31 cellular contexts compared by ENCODE assay signal in genomic region chr3:44896449-44896848, GRCh38. TPM values are rescaled to one million over a fixed set of nuclear protein-coding genes. Genes with fewer than 3 reads are reported as not detected.
"Had no signal": no experiment of that assay in that cellular context is flagged by ENCODE, and none has a peak within 500 bp of the region (broad histone marks: within the 10 kb centered on the region; RNA-seq: fewer than 3 reads in every experiment).

No MANE protein-coding gene starts in this region.

- H3K4me1 Mint-ChIP-seq: activated CD4-positive, alpha-beta T cell treated with anti-CD3 and anti-CD28 coated beads, Interleukin-2, amount 10 ng/mL, durations not matched to agents 7 days and 5 days; activated naive CD8-positive, alpha-beta T cell treated with anti-CD3 and anti-CD28 coated beads, Interleukin-2, amount 50 U/mL, for 24 hours; T-cell had no signal

- H2AFZ ChIP-seq: PC-9 had no signal

- H3K27me3 Mint-ChIP-seq: activated CD4-positive, alpha-beta T cell treated with anti-CD3 and anti-CD28 coated beads, Interleukin-2, amount 10 ng/mL, durations not matched to agents 7 days and 5 days had no signal

- FAIRE-seq: bronchial epithelial cell had no signal

- H3K4me1 ChIP-seq: ascending aorta, body of pancreas had no signal

- H3K36me3 ChIP-seq: ascending aorta had no signal

- H3K27me3 ChIP-seq: ascending aorta, body of pancreas had no signal

- H3K36me3 Mint-ChIP-seq: activated CD4-positive, alpha-beta memory T cell treated with anti-CD3 and anti-CD28 coated beads for 36 hours; activated naive CD4-positive, alpha-beta T cell treated with anti-CD3 and anti-CD28 coated beads, Interleukin-2, amount 50 U/mL, for 72 hours; T-cell had no signal

- H3K4me2 ChIP-seq: PC-9 had no signal

- H3K9me3 Mint-ChIP-seq: activated CD4-positive, alpha-beta memory T cell treated with anti-CD3 and anti-CD28 coated beads for 36 hours; activated CD4-positive, alpha-beta T cell treated with anti-CD3 and anti-CD28 coated beads, Interleukin-2, amount 10 ng/mL, durations not matched to agents 7 days and 5 days; activated naive CD4-positive, alpha-beta T cell treated with anti-CD3 and anti-CD28 coated beads, Interleukin-2, amount 50 U/mL, for 72 hours; activated naive CD8-positive, alpha-beta T cell treated with anti-CD3 and anti-CD28 coated beads, Interleukin-2, amount 50 U/mL, for 24 hours; activated T-cell treated with anti-CD3 and anti-CD28 coated beads, Interleukin-2, amount 50 U/mL, for 4 hours; T-cell had no signal

- H3K27ac Mint-ChIP-seq: activated CD4-positive, alpha-beta memory T cell treated with anti-CD3 and anti-CD28 coated beads for 36 hours; activated CD4-positive, alpha-beta T cell treated with anti-CD3 and anti-CD28 coated beads, Interleukin-2, amount 10 ng/mL, durations not matched to agents 7 days and 5 days; activated naive CD4-positive, alpha-beta T cell treated with anti-CD3 and anti-CD28 coated beads, Interleukin-2, amount 50 U/mL, for 72 hours; activated naive CD8-positive, alpha-beta T cell treated with anti-CD3 and anti-CD28 coated beads, Interleukin-2, amount 50 U/mL, for 24 hours; T-cell had no signal

- H3K27ac ChIP-seq: ascending aorta, body of pancreas, PC-9, SK-N-MC, VCaP had no signal

- H3K4me3 Mint-ChIP-seq: activated CD4-positive, alpha-beta memory T cell treated with anti-CD3 and anti-CD28 coated beads for 36 hours; activated CD4-positive, alpha-beta T cell treated with anti-CD3 and anti-CD28 coated beads, Interleukin-2, amount 10 ng/mL, durations not matched to agents 7 days and 5 days; activated naive CD8-positive, alpha-beta T cell treated with anti-CD3 and anti-CD28 coated beads, Interleukin-2, amount 50 U/mL, for 24 hours; activated T-cell treated with anti-CD3 and anti-CD28 coated beads, Interleukin-2, amount 50 U/mL, for 4 hours; T-cell had no signal

- ATAC-seq: activated naive CD4-positive, alpha-beta T cell treated with anti-CD3 and anti-CD28 coated beads, Interleukin-2, amount 50 U/mL, for 72 hours; activated naive CD8-positive, alpha-beta T cell treated with anti-CD3 and anti-CD28 coated beads, Interleukin-2, amount 50 U/mL, for 24 hours; activated T-cell treated with anti-CD3 and anti-CD28 coated beads, Interleukin-2, amount 50 U/mL, for 4 hours; body of pancreas; Right ventricle myocardium inferior; T-cell had no signal

- H3K4me3 ChIP-seq: ascending aorta, body of pancreas, PC-9, SK-N-MC had no signal

- H3K9me3 ChIP-seq: ascending aorta, body of pancreas had no signal

- DNase-seq: activated CD4-positive, alpha-beta memory T cell treated with anti-CD3 and anti-CD28 coated beads for 36 hours; activated CD4-positive, alpha-beta T cell treated with anti-CD3 and anti-CD28 coated beads, Interleukin-2, amount 10 ng/mL, durations not matched to agents 7 days and 5 days; activated CD4-positive, CD25-positive, alpha-beta regulatory T cell; activated CD8-positive, alpha-beta memory T cell treated with anti-CD3 and anti-CD28 coated beads for 24 hours; activated effector memory CD4-positive, alpha-beta T cell treated with anti-CD3 and anti-CD28 coated beads, Interleukin-2, amount 50 U/mL, for 16 hours; activated naive CD4-positive, alpha-beta T cell treated with Interleukin-2 at 50 U/mL for 16 hours; activated naive CD8-positive, alpha-beta T cell treated with anti-CD3 and anti-CD28 coated beads, Interleukin-2, amount 50 U/mL, for 24 hours; activated T-cell treated with anti-CD3 and anti-CD28 coated beads, Interleukin-2, amount 50 U/mL, for 4 hours; amniotic stem cell; body of pancreas; central memory CD4-positive, alpha-beta T cell; Kasumi-1; NCI-H1092; NCI-H1417 treated with DMSO at 0.1 percent for 48 hours; NCI-H1694; NCI-H2029; NCI-H2107; NCI-H2171 treated with DMSO at 0.1 percent for 48 hours; NCI-H226; NCI-H774; PC-9; T-cell; T-helper 2 cell; T1000 had no signal

RNA-seq across cellular contexts. Expression of gene TGM4, which starts 22.0 kb away (rescaled TPM):
- total RNA-seq: activated CD4-positive, alpha-beta memory T cell treated with anti-CD3 and anti-CD28 coated beads for 36 hours; activated CD4-positive, alpha-beta T cell treated with anti-CD3 and anti-CD28 coated beads, Interleukin-2, amount 10 ng/mL, durations not matched to agents 7 days and 5 days; activated naive CD4-positive, alpha-beta T cell treated with anti-CD3 and anti-CD28 coated beads, Interleukin-2, amount 50 U/mL, for 72 hours; activated T-cell treated with anti-CD3 and anti-CD28 coated beads, Interleukin-2, amount 50 U/mL, for 4 hours; ascending aorta; body of pancreas; NCI-H460; Right ventricle myocardium inferior; T-cell had no signal

RNA-seq across cellular contexts. Expression of gene TMEM42, which starts 34.7 kb away (rescaled TPM):
- total RNA-seq: ascending aorta had no signal
